8 cellular contexts compared by ENCODE assay signal in the genomic region with DNA sequence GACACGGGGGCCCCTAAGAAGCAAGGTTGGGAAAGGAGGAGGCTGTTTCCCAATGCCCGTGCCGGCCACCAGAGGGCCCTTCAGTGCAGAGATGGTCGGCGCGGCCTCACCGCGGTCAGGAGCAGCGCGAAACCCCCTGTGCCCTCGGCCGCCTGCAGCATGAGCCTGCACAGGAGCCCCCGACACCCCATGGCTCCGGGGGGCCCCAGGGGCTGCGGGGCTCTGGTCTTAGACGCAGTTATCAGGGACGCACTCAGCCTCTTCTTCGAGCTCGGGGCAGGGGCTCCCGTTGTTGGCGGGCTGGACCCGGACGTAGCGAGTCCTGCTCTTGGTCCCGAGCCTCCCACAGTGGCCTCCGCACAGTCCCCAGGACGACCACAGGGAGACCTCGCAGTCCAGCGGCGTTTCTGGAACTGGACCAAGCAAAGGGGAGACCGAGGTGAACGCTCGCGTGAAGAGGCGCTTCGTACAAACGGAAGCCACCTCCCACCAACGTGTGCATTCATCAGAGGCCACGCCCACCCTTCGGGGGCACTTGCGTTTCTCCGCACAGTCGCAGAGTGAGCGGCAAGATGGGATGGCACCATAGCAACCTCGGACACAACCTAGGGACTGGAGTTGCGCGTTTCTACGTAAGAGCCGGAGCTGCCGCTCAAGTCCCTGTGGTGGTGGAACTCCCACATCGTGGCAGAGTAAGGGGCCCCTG. TPM values are rescaled to one million over a fixed set of nuclear protein-coding genes. Genes with fewer than 3 reads are reported as not detected.
DNase-seq lines count a peak whose midpoint lies in the region; ATAC-seq and TF ChIP-seq lines count a peak whose summit lies in the region.

No MANE protein-coding gene starts in this region.

- H3K4me3 Mint-ChIP-seq in Calu3 (ENCODE audit: low read depth, unreplicated experiment) (peak overlapping the region; percentile 66), nephron (peak overlapping the region; percentile 76 to 77 (median 77))

- H4K91ac ChIP-seq in IMR-90 (ENCODE audit: insufficient read depth, low read depth, low read length) = peak overlapping the region; percentile 43; the same call in 1 of the 2 replicates

- TF ChIP-seq CTCF in Calu3 (IDR thresholded peaks at IDR 0.05; ENCODE audit: unreplicated experiment) (peak; percentile 67), IMR-90 (conservative IDR thresholded peaks at IDR 0.05; ENCODE audit: low read depth, low read length) (peak; percentile 88), nephron (IDR thresholded peaks at IDR 0.05; ENCODE audit: unreplicated experiment in 3 of 3) (peak; percentile 90 to 97 (median 91))

- H3K9me1 ChIP-seq in IMR-90 (ENCODE audit: insufficient read depth, low read length) = peaks cover 3% of the 10 kb centered on the region; the same call in 1 of the 2 replicates

- CTCF ChIA-PET in Calu3 (lab: Charles Lee) = interaction anchor here (0.6 to 1.1 kb wide), 3 partner anchors 13 to 109 kb away, joined by 3 to 9 read pairs (median 3); no protein-coding TSS in a partner anchor
- CTCF ChIA-PET in IMR-90 (lab: Yijun Ruan, JAX) = interaction anchor here (0.6 kb wide), 1 partner anchor 35 kb away, joined by 3 read pairs; no protein-coding TSS in a partner anchor

- H2BK15ac ChIP-seq in IMR-90 (ENCODE audit: low read depth, low read length) = peak overlapping the region; percentile 16; the same call in 1 of the 3 replicates

- no peaks in the 10 kb centered on the region for H4K20me1 ChIP-seq in IMR-90 (ENCODE audit: insufficient read depth, low read length)

- H3K4me3 ChIP-seq in IMR-90 (ENCODE audit: insufficient read depth, low read depth, low read length) = peak overlapping the region; percentile 32

- H4K5ac ChIP-seq in IMR-90 (ENCODE audit: low read depth, low read length) = peak overlapping the region; percentile 16; the same call in 1 of the 2 replicates

- TF ChIP-seq POLR2A in IMR-90 (IDR thresholded peaks at IDR 0.05; ENCODE audit: low read depth, low read length) = no peak

- dilution Hi-C loops in IMR-90 (cut with HindIII; ENCODE audit: low sequenced_read_pairs, unreplicated experiment) = no loop called here

- no peak overlapping the region for H3K27ac Mint-ChIP-seq in Calu3 (ENCODE audit: unreplicated experiment)
- peak overlapping the region in 1 of 3 experiments; percentile 3 for H3K27ac Mint-ChIP-seq in nephron

- 0 out of 2 replicates have a peak overlapping the region, but pooled peaks have one; percentile 4 for H2BK20ac ChIP-seq in IMR-90 (ENCODE audit: low read depth, low read length)

- BruUV-seq in Calu3 (replicated peaks; lab: Mats Ljungman, UMichigan) (no TSS peak), IMR-90 (replicated peaks; lab: Mats Ljungman, UMichigan) (TSS peak; percentile 60)

- H3K4me1 ChIP-seq in IMR-90 (ENCODE audit: control insufficient read depth, insufficient read depth, low read length) = peaks cover 8% of the 10 kb centered on the region; the same call in 1 of the 2 replicates

- peak overlapping the region; percentile 79 for H2BK120ac ChIP-seq in IMR-90 (ENCODE audit: low read depth, low read length)

- H3K56ac ChIP-seq in IMR-90 (ENCODE audit: extremely low read depth, insufficient read depth, low read length) = no peak overlapping the region

- intact Hi-C loops in Calu3 (cut with micrococcal nuclease; ENCODE audit: unreplicated experiment) = no loop called here
- intact Hi-C loops in IMR-90 (cut with micrococcal nuclease) = loop anchor here (1.0 to 5.0 kb wide), 4 partner anchors 35 to 100 kb away; no protein-coding TSS in a partner anchor

- H3K23ac ChIP-seq in IMR-90 (ENCODE audit: low read depth, low read length) = peak overlapping the region; percentile 29; the same call in 1 of the 2 replicates

- peak; percentile 87 for TF ChIP-seq RAD21 in IMR-90 (IDR thresholded peaks at IDR 0.05; ENCODE audit: low read length)

- H3K36me3 Mint-ChIP-seq in Calu3 (ENCODE audit: insufficient read depth, unreplicated experiment) = peaks cover 4% of the 10 kb centered on the region
- H3K36me3 Mint-ChIP-seq in nephron (ENCODE audit: low read depth) = no peaks in the 10 kb centered on the region

- peak overlapping the region; percentile 4 for H3K18ac ChIP-seq in IMR-90 (ENCODE audit: low read depth, low read length)

- H2AFZ ChIP-seq in IMR-90 (replicated peaks; ENCODE audit: low read length, poor library complexity) = peak overlapping the region; percentile 93

- no peak overlapping the region for H2BK5ac ChIP-seq in IMR-90 (ENCODE audit: low read depth, low read length, poor library complexity, severe bottlenecking)

- 19% methylated on average over 34 of the region's 51 CpGs; no CpG with 5 or more reads in 1 of the 2 experiments for WGBS in IMR-90 (ENCODE audit: extremely low coverage in 2 of 2, insufficient read length in 1 of 2), 2 experiments

- H3K27me3 Mint-ChIP-seq in Calu3 (ENCODE audit: unreplicated experiment) (peaks cover 12% of the 10 kb centered on the region), nephron (ENCODE audit: low read depth) (peaks cover 63% of the 10 kb centered on the region)

- H2AK5ac ChIP-seq in IMR-90 (ENCODE audit: low read depth, low read length) = peak overlapping the region; percentile 73; the same call in 1 of the 2 replicates

- H3K4ac ChIP-seq in IMR-90 (ENCODE audit: low read depth, low read length) = peak overlapping the region; percentile 65

- H3K9me3 ChIP-seq in IMR-90 (ENCODE audit: control insufficient read depth, insufficient read depth, low read length) = peaks cover 3% of the 10 kb centered on the region; the same call in 1 of the 2 replicates

- peak overlapping the region; percentile 49 for H3K4me2 ChIP-seq in IMR-90 (ENCODE audit: low read depth, low read length)

- peaks cover 9% of the 10 kb centered on the region for H3K4me1 Mint-ChIP-seq in Calu3 (ENCODE audit: low read depth, unreplicated experiment)
- H3K4me1 Mint-ChIP-seq in nephron = peaks cover 6% of the 10 kb centered on the region

- peak overlapping the region; percentile 25 for H3K14ac ChIP-seq in IMR-90 (replicated peaks; ENCODE audit: low read depth, low read length)

- peak; percentile 74 for DNase-seq in Calu3
- DNase-seq in IMR-90 = peak; percentile 79
- peak; percentile 92 to 93 for DNase-seq in activated T-cell treated with anti-CD3 and anti-CD28 coated beads, Interleukin-2, amount 50 U/mL, for 48 hours
- peak; percentile 86 for DNase-seq in fibroblast of peridontal ligament (ENCODE audit: extremely low read depth)
- DNase-seq in stimulated activated naive CD4-positive, alpha-beta T cell treated with Interleukin-2 at 50 U/mL for 16 hours (lab: John Stamatoyannopoulos, UW) = peak; percentile 87

- H4K8ac ChIP-seq in IMR-90 (ENCODE audit: low read depth in 2 of 2, low read length in 2 of 2) = peak overlapping the region in 1 of 2 experiments; percentile 78; a peak in 2 of 4 replicates

- peak overlapping the region; percentile 88 for H2AK9ac ChIP-seq in IMR-90 (replicated peaks; ENCODE audit: low read depth, low read length, poor library complexity)

- H3K9me3 Mint-ChIP-seq in Calu3 (ENCODE audit: low read depth, unreplicated experiment) (no peaks in the 10 kb centered on the region), nephron (peaks cover 3% of the 10 kb centered on the region)

- H3K27ac ChIP-seq in IMR-90 (ENCODE audit: insufficient read depth, low read length) = peak overlapping the region; percentile 4

- H3K27me3 ChIP-seq in IMR-90 (ENCODE audit: control insufficient read depth, insufficient read depth, low read length) = no peaks in the 10 kb centered on the region

- peaks cover 22% of the 10 kb centered on the region; the same call in 1 of the 2 replicates for H3K36me3 ChIP-seq in IMR-90 (ENCODE audit: control insufficient read depth, insufficient read depth, low read length)

- ATAC-seq in GM21515 (IDR thresholded peaks at IDR 0.05; ENCODE audit: unreplicated experiment) (peak; percentile 80), IMR-90 (ENCODE audit: low read depth) (peak; percentile 96)

- no peak overlapping the region for H3K9ac ChIP-seq in IMR-90 (ENCODE audit: low read depth, low read length)

- in situ Hi-C loops in IMR-90 (cut with MboI; ENCODE audit: low sequenced_read_pairs) = loop anchor here (5.0 to 25.0 kb wide), 2 partner anchors 55 to 470 kb away; no protein-coding TSS in a partner anchor

- H3K79me1 ChIP-seq in IMR-90 (ENCODE audit: low read depth in 1 of 2, low read length in 2 of 2) = peaks cover 0 to 5% of the 10 kb centered on the region in 2 experiments; a peak in 1 of 4 replicates

- POLR2A ChIA-PET in IMR-90 (lab: Charles Lee; ENCODE audit: unreplicated experiment) = no interaction called here

TF ChIP-seq in IMR-90, 13 proteins besides CTCF, POLR2A, EP300 and RAD21 (continues in another document):
- TF ChIP-seq RFX5 (IDR thresholded peaks at IDR 0.05; ENCODE audit: low read depth, low read length) (no peak), SMC3 (IDR thresholded peaks at IDR 0.05; ENCODE audit: low read depth, low read length) (peak; percentile 93), CEBPB (IDR thresholded peaks at IDR 0.05; ENCODE audit: low read depth, low read length) (peak; percentile 52; the same call in 1 of the 2 replicates), NFE2L2 (IDR thresholded peaks at IDR 0.05; ENCODE audit: low read depth, low read length) (no peak), MAZ (IDR thresholded peaks at IDR 0.05; ENCODE audit: borderline replicate concordance, low read depth, low read length) (no peak)

TF ChIP-seq in PFSK-1, 5 proteins besides CTCF, POLR2A, EP300 and RAD21 (continues in another document):
- TF ChIP-seq TAF1 (IDR thresholded peaks at IDR 0.05; ENCODE audit: borderline replicate concordance, insufficient read depth, low read length) = no peak

RNA-seq across cellular contexts. Expression of a gene that starts 5.0 kb away (rescaled TPM):
- total RNA-seq in Calu3 (2022) (2.2 and 2.4 TPM in 2 replicates), IMR-90 (2012; rRNA removed) (21.1 and 21.7 TPM in 2 replicates)
- 177 and 209 TPM in 2 replicates for polyA plus RNA-seq in IMR-90 (2012; rRNA removed)
- 208 and 420 TPM in 2 replicates for polyA plus RNA-seq in IMR-90 (2012; cell fraction: cytosol; rRNA removed)
- polyA plus RNA-seq in IMR-90 (2012; cell fraction: nucleus; rRNA removed; ENCODE audit: low replicate concordance) = 476 and 980 TPM in 2 replicates
- 3,737 TPM for polyA plus RNA-seq in PFSK-1 (2012; ENCODE audit: insufficient read length, low read depth)

RNA-seq across cellular contexts. Expression of a gene that starts 54.0 kb away (rescaled TPM):
- total RNA-seq in Calu3 (2022) = not detected in 2 replicates
- under 0.01 TPM in 2 replicates for total RNA-seq in IMR-90 (2012; rRNA removed)
- polyA plus RNA-seq in IMR-90 (2012; rRNA removed) = 0.46 and 0.51 TPM in 2 replicates
- polyA plus RNA-seq in IMR-90 (2012; cell fraction: cytosol; rRNA removed) = 0.08 and 0.35 TPM in 2 replicates
- polyA plus RNA-seq in IMR-90 (2012; cell fraction: nucleus; rRNA removed; ENCODE audit: low replicate concordance) = 0.96 and 1.3 TPM in 2 replicates
- polyA plus RNA-seq in PFSK-1 (2012; ENCODE audit: insufficient read length, low read depth) = not detected

Comparison
In these comparisons a context has a peak if more than half of its experiments do, and no peak if none do; other contexts are left out.
1. Peak in every context shown above with its lines: DNase-seq, ATAC-seq, H3K4me3 ChIP-seq and H3K27ac ChIP-seq.